ENCODE assay signal across 8 cellular contexts in the genomic region with DNA sequence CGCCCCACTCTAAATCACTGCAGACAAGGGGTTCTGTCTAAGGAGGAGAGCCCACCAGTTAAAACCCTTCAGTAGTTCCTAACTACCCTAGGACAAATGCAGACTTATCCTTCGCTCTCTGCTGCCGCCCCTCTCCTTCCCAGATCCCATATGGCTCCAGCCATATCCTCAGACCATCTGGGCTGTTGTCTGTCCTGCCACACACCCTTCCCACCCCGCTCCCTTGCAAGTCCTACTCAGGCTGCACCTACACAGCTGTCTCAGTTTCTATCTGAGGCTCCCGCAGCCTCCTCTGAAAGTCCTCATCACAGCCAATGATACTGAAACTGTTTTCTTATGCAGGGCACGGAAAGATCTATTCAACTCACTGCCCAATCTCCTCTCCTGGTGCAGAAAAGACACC. TPM values are rescaled to one million over a fixed set of nuclear protein-coding genes. Genes with fewer than 3 reads are reported as not detected.
DNase-seq lines count a peak whose midpoint lies in the region; ATAC-seq and TF ChIP-seq lines count a peak whose summit lies in the region.

No MANE protein-coding gene starts in this region.

- TF ChIP-seq CTCF in HEK293 (tag by site-specific recombination; IDR thresholded peaks at IDR 0.05) (no peak), RWPE1 (conservative IDR thresholded peaks at IDR 0.05; ENCODE audit: low read depth) (no peak)

- peaks cover 0 to 33% of the 10 kb centered on the region in 2 experiments; a peak in 1 of 3 replicates for H3K36me3 ChIP-seq in HEK293 (ENCODE audit: control insufficient read depth in 2 of 2, insufficient read depth in 1 of 2, low read length in 2 of 2)
- peaks cover 0 to 36% (median 0%) of the 10 kb centered on the region in 3 experiments for H3K36me3 ChIP-seq in naive thymus-derived CD4-positive, alpha-beta T cell (ENCODE audit: control insufficient read depth in 2 of 3, insufficient read depth in 3 of 3, low read length in 3 of 3)

- intact Hi-C loops in naive thymus-derived CD4-positive, alpha-beta T cell (cut with micrococcal nuclease), result no loop called here

- no peaks in the 10 kb centered on the region; the same call in none of the 2 replicates for H3K4me1 ChIP-seq in HEK293 (ENCODE audit: control insufficient read depth, insufficient read depth, low read length)
- H3K4me1 ChIP-seq in naive thymus-derived CD4-positive, alpha-beta T cell (ENCODE audit: control insufficient read depth in 2 of 2, insufficient read depth in 2 of 2, low read length in 2 of 2), result peaks cover 4 to 16% of the 10 kb centered on the region in 2 donors

- no peaks in the 10 kb centered on the region for H3K9me3 ChIP-seq in HEK293 (ENCODE audit: control insufficient read depth, insufficient read depth, low read depth, low read length)
- no peaks in the 10 kb centered on the region for H3K9me3 ChIP-seq in naive thymus-derived CD4-positive, alpha-beta T cell (ENCODE audit: control insufficient read depth in 2 of 3, low read length in 3 of 3)

- H3K9me3 Mint-ChIP-seq in naive thymus-derived CD4-positive, alpha-beta T cell, result no peaks in the 10 kb centered on the region

- H3K27me3 Mint-ChIP-seq in naive thymus-derived CD4-positive, alpha-beta T cell, result no peaks in the 10 kb centered on the region

- peaks cover 0 to 11% (median 0%) of the 10 kb centered on the region in 5 donors for H3K36me3 Mint-ChIP-seq in naive thymus-derived CD4-positive, alpha-beta T cell

- POLR2A ChIA-PET in HEK293 (lab: Yijun Ruan, JAX) (interaction anchor here (0.6 to 2.0 kb wide), 6 partner anchors 10 to 89 kb away, joined by 3 to 6 read pairs (median 4); a partner anchor contains a TSS), RWPE1 (lab: Yijun Ruan, JAX; ENCODE audit: low non-redundant PET) (no interaction called here)
- POLR2A ChIA-PET in naive thymus-derived CD4-positive, alpha-beta T cell (lab: Charles Lee), result interaction anchor here (0.9 to 2.6 kb wide), 4 partner anchors 10 to 76 kb away, joined by 3 to 14 read pairs (median 3); a partner anchor contains a TSS

- CTCF ChIA-PET in HEK293 (lab: Yijun Ruan, JAX) (interaction anchor here (1.4 kb wide), 1 partner anchor 33 kb away, joined by 3 read pairs; no protein-coding TSS in a partner anchor), RWPE1 (lab: Yijun Ruan, JAX) (no interaction called here)
- CTCF ChIA-PET in naive thymus-derived CD4-positive, alpha-beta T cell (lab: Charles Lee), result interaction anchor here (1.0 kb wide), 1 partner anchor 35 kb away, joined by 5 read pairs; no protein-coding TSS in a partner anchor

- H3K27me3 ChIP-seq in naive thymus-derived CD4-positive, alpha-beta T cell (ENCODE audit: control insufficient read depth in 2 of 2, insufficient read depth in 2 of 2, low read length in 2 of 2), result no peaks in the 10 kb centered on the region

- peak; percentile 39 for ATAC-seq in GM18520 (IDR thresholded peaks at IDR 0.05; ENCODE audit: unreplicated experiment)
- ATAC-seq in naive thymus-derived CD4-positive, alpha-beta T cell, result no peak

- no peak overlapping the region for H3K4me3 ChIP-seq in HEK293 (ENCODE audit: low read depth, low read length)
- H3K4me3 ChIP-seq in naive thymus-derived CD4-positive, alpha-beta T cell (ENCODE audit: low read length), result no peak overlapping the region

- no peak for DNase-seq in RWPE1 (ENCODE audit: low spot score)
- DNase-seq in naive thymus-derived CD4-positive, alpha-beta T cell, result peak in 1 of 9 donors; percentile 48
- no peak for DNase-seq in activated effector memory CD4-positive, alpha-beta T cell treated with anti-CD3 and anti-CD28 coated beads, Interleukin-2, amount 50 U/mL, for 16 hours
- DNase-seq in 8988T, result no peak
- no peak for DNase-seq in cortex of kidney (lab: John Stamatoyannopoulos, UW)
- no peak for DNase-seq in cerebellar cortex (ENCODE audit: low spot score)

- H3K4me3 Mint-ChIP-seq in naive thymus-derived CD4-positive, alpha-beta T cell, result peak overlapping the region; percentile 77 to 91 (median 85)

- H3K27ac ChIP-seq in HEK293 (ENCODE audit: extremely low read depth, low read depth, low read length) (no peak overlapping the region; the same call in 1 of the 2 replicates), RWPE1 (peak overlapping the region; percentile 92)
- H3K27ac ChIP-seq in naive thymus-derived CD4-positive, alpha-beta T cell (ENCODE audit: low read depth, low read length), result peak overlapping the region; percentile 82

- peak overlapping the region in 6 of 9 donors; percentile 80 to 88 (median 84) for H3K27ac Mint-ChIP-seq in naive thymus-derived CD4-positive, alpha-beta T cell

- H3K4me1 Mint-ChIP-seq in naive thymus-derived CD4-positive, alpha-beta T cell, result peaks cover 10 to 28% (median 19%) of the 10 kb centered on the region in 7 donors

TF ChIP-seq in HEK293, 187 proteins besides CTCF, POLR2A, EP300 and RAD21:
- TF ChIP-seq ZNF24 (tag by site-specific recombination; IDR thresholded peaks at IDR 0.05) (no peak), ZNF600 (tag by site-specific recombination; IDR thresholded peaks at IDR 0.05) (peak; percentile 51)

RNA-seq across cellular contexts. Expression of a gene that starts 0.7 kb away (rescaled TPM):
- 10 to 100 TPM; 10.3 to 30.8 (median 20.8) TPM for total RNA-seq in naive thymus-derived CD4-positive, alpha-beta T cell
- 10 to 100 TPM; 21.0 to 36.0 TPM for polyA plus RNA-seq in naive thymus-derived CD4-positive, alpha-beta T cell

RNA-seq across cellular contexts. Expression of a gene that starts 10.0 kb away (rescaled TPM):
- 100 to 1,000 TPM in 4 of 5 experiments, 10 to 100 TPM in 1; 63.0 to 134 (median 112) TPM for total RNA-seq in naive thymus-derived CD4-positive, alpha-beta T cell
- polyA plus RNA-seq in naive thymus-derived CD4-positive, alpha-beta T cell, result 100 to 1,000 TPM in 1 of 2 donors, 10 to 100 TPM in 1; 76.3 to 106 TPM

RNA-seq across cellular contexts. Expression of a gene that starts 12.9 kb away (rescaled TPM):
- 10 to 100 TPM; 29.5 to 69.3 (median 35.6) TPM for total RNA-seq in naive thymus-derived CD4-positive, alpha-beta T cell
- 10 to 100 TPM; 82.3 to 93.0 TPM for polyA plus RNA-seq in naive thymus-derived CD4-positive, alpha-beta T cell

RNA-seq across cellular contexts. Expression of a gene that starts 18.7 kb away (rescaled TPM):
- 1 to 10 TPM; 5.2 to 7.2 (median 7.1) TPM for total RNA-seq in naive thymus-derived CD4-positive, alpha-beta T cell
- 1 to 10 TPM in 1 of 2 donors, under 1 TPM in 1; 0.46 to 1.6 TPM for polyA plus RNA-seq in naive thymus-derived CD4-positive, alpha-beta T cell

RNA-seq across cellular contexts. Expression of a gene that starts 28.1 kb away (rescaled TPM):
- not detected for total RNA-seq in naive thymus-derived CD4-positive, alpha-beta T cell
- not detected for polyA plus RNA-seq in naive thymus-derived CD4-positive, alpha-beta T cell
